8 cellular contexts compared by ENCODE assay signal in genomic region chr1:156445789-156446263, GRCh38. TPM values are rescaled to one million over a fixed set of nuclear protein-coding genes. Genes with fewer than 3 reads are reported as not detected.
DNase-seq lines count a peak whose midpoint lies in the region; ATAC-seq, FAIRE-seq and TF ChIP-seq lines count a peak whose summit lies in the region.

No MANE protein-coding gene starts in this region.

- FAIRE-seq in keratinocyte (lab: Jason Lieb, UNC): peak; percentile 34

- no peak overlapping the region for H3K4me2 ChIP-seq in keratinocyte (ENCODE audit: control insufficient read depth, extremely low read depth, insufficient read depth, low read depth, low read length)

- H3K36me3 ChIP-seq in H7 (replicated peaks; ENCODE audit: control insufficient read depth, insufficient read depth, low read length): no peaks in the 10 kb centered on the region
- H3K36me3 ChIP-seq in breast epithelium: no peaks in the 10 kb centered on the region
- no peaks in the 10 kb centered on the region for H3K36me3 ChIP-seq in keratinocyte (ENCODE audit: control insufficient read depth in 2 of 2, extremely low read depth in 1 of 2, insufficient read depth in 2 of 2, low read length in 2 of 2)

- peaks cover 58% of the 10 kb centered on the region for H3K27me3 Mint-ChIP-seq in activated B cell treated with CpG ODN at 0.5 μM for 24 hours

- peak overlapping the region; percentile 38 for H2AFZ ChIP-seq in keratinocyte (ENCODE audit: control insufficient read depth, low read length)

- H3K27ac ChIP-seq in breast epithelium: no peak overlapping the region
- H3K27ac ChIP-seq in keratinocyte (ENCODE audit: control insufficient read depth, insufficient read depth, low read length): no peak overlapping the region

- dilution Hi-C loops in keratinocyte (cut with MboI; ENCODE audit: extremely low pct_ligation_motif_present, low sequenced_read_pairs): no loop called here

- no peak overlapping the region for H3K4me3 ChIP-seq in H7 (ENCODE audit: insufficient read depth, low read depth, low read length)
- peak overlapping the region in 1 of 3 donors; percentile 21 for H3K4me3 ChIP-seq in breast epithelium
- no peak overlapping the region for H3K4me3 ChIP-seq in keratinocyte (ENCODE audit: control insufficient read depth in 2 of 3, extremely low read depth in 1 of 3, insufficient read depth in 2 of 3, low read depth in 1 of 3, low read length in 3 of 3)

- peak; percentile 90 for ATAC-seq in activated B cell treated with CpG ODN at 0.5 μM for 24 hours (ENCODE audit: low read depth)
- no peak for ATAC-seq in GM18861 (IDR thresholded peaks at IDR 0.05; ENCODE audit: unreplicated experiment)

- peak; percentile 84 for DNase-seq in AG08396 (ENCODE audit: low spot score)
- DNase-seq in H7: peak; percentile 88
- DNase-seq in NCI-H226: peak; percentile 81
- peak; percentile 72 for DNase-seq in activated B cell treated with CpG ODN at 0.5 μM for 24 hours
- peak; percentile 71 to 83 for DNase-seq in breast epithelium (ENCODE audit: low spot score in 2 of 2)
- DNase-seq in keratinocyte (ENCODE audit: low read depth, low spot score): no peak
- DNase-seq in stimulated activated CD4-positive, alpha-beta T cell treated with anti-CD3 and anti-CD28 coated beads, Interleukin-1b, Interleukin-23, amount 100 ng/mL, for 4 hours (ENCODE audit: low read depth in 2 of 2): peak; percentile 73 to 74

- POLR2A ChIA-PET in activated B cell treated with CpG ODN at 0.5 μM for 24 hours (lab: Charles Lee): interaction anchor here (0.8 to 1.8 kb wide), 6 partner anchors 11 to 178 kb away, joined by 3 to 14 read pairs (median 4); no protein-coding TSS in a partner anchor

- CTCF ChIA-PET in activated B cell treated with CpG ODN at 0.5 μM for 24 hours (lab: Charles Lee): interaction anchor here (0.7 to 3.1 kb wide), 33 partner anchors 9 to 243 kb away, joined by 3 to 223 read pairs (median 4); partner anchors contain the start of genes MEF2D and TTC24

- no peaks in the 10 kb centered on the region for H3K9me3 Mint-ChIP-seq in activated B cell treated with CpG ODN at 0.5 μM for 24 hours

- H3K4me3 Mint-ChIP-seq in activated B cell treated with CpG ODN at 0.5 μM for 24 hours: no peak overlapping the region

- no peaks in the 10 kb centered on the region for H4K20me1 ChIP-seq in keratinocyte (ENCODE audit: control insufficient read depth, extremely low read depth, insufficient read depth, low read length)

- H3K27ac Mint-ChIP-seq in activated B cell treated with CpG ODN at 0.5 μM for 24 hours: no peak overlapping the region

- no peaks in the 10 kb centered on the region for H3K4me1 ChIP-seq in breast epithelium
- H3K4me1 ChIP-seq in keratinocyte (ENCODE audit: control insufficient read depth, extremely low read depth, insufficient read depth, low read length): no peaks in the 10 kb centered on the region

- peaks cover 6% of the 10 kb centered on the region for H3K4me1 Mint-ChIP-seq in activated B cell treated with CpG ODN at 0.5 μM for 24 hours

- H3K79me2 ChIP-seq in keratinocyte (ENCODE audit: control insufficient read depth, insufficient read depth, low read length): no peaks in the 10 kb centered on the region

- TF ChIP-seq CTCF in activated B cell treated with CpG ODN at 0.5 μM for 24 hours (IDR thresholded peaks at IDR 0.05): peak; percentile 98
- peak; percentile 93 to 95 (median 95) for TF ChIP-seq CTCF in breast epithelium (IDR thresholded peaks at IDR 0.05)
- peak; percentile 90 to 99 (median 98) for TF ChIP-seq CTCF in keratinocyte (optimal IDR thresholded peaks at IDR 0.05 in 1 of 3, IDR thresholded peaks at IDR 0.05 in 1 of 3, conservative IDR thresholded peaks at IDR 0.05 in 1 of 3; ENCODE audit: extremely low read depth in 1 of 3, insufficient read depth in 2 of 3, low read length in 3 of 3)

- H3K9me3 ChIP-seq in breast epithelium (no peaks in the 10 kb centered on the region), keratinocyte (ENCODE audit: control insufficient read depth, low read depth, low read length) (no peaks in the 10 kb centered on the region)

- no peak for TF ChIP-seq POLR2A in breast epithelium (IDR thresholded peaks at IDR 0.05)

- H3K27me3 ChIP-seq in H7 (ENCODE audit: control insufficient read depth, insufficient read depth, low read length): peaks cover 27% of the 10 kb centered on the region
- H3K27me3 ChIP-seq in breast epithelium: peaks cover 0 to 31% of the 10 kb centered on the region in 2 donors
- H3K27me3 ChIP-seq in keratinocyte (ENCODE audit: control insufficient read depth, extremely low read depth, insufficient read depth, low read length): peaks cover 23% of the 10 kb centered on the region

- no peaks in the 10 kb centered on the region for H3K9me1 ChIP-seq in keratinocyte (ENCODE audit: control insufficient read depth, extremely low read depth, insufficient read depth, low read length)

- H3K9ac ChIP-seq in keratinocyte (ENCODE audit: control insufficient read depth, extremely low read depth, insufficient read depth, low read length): no peak overlapping the region

- intact Hi-C loops in activated B cell treated with CpG ODN at 0.5 μM for 24 hours (cut with micrococcal nuclease): loop anchor here (1.0 kb wide), 2 partner anchors 61 to 89 kb away; no protein-coding TSS in a partner anchor
- intact Hi-C loops in breast epithelium (cut with DNase I; ENCODE audit: low total_unique reads): loop anchor here (10.0 kb wide), 1 partner anchor 61 kb away; no protein-coding TSS in a partner anchor

- H3K36me3 Mint-ChIP-seq in activated B cell treated with CpG ODN at 0.5 μM for 24 hours (ENCODE audit: low read depth): no peaks in the 10 kb centered on the region

RNA-seq across cellular contexts. Expression of gene MEF2D, which starts 54.7 kb away (rescaled TPM):
- 14.2 TPM in 2 replicates for total RNA-seq in H7 (2014; rRNA removed; shearing (Covaris generic))
- 101 and 114 TPM in 2 replicates for total RNA-seq in activated B cell treated with CpG ODN at 0.5 μM for 24 hours
- 10 to 100 TPM; 25.8 to 34.9 (median 32.1) TPM for total RNA-seq in breast epithelium
- polyA plus RNA-seq in keratinocyte: 8.7 to 11.5 TPM (median 9.3 TPM) in 3 replicates
- 13.9 TPM for polyA plus RNA-seq in keratinocyte (2011; ENCODE audit: low read depth)
- polyA plus RNA-seq in keratinocyte (2011; cell fraction: cytosol; rRNA removed): 9.2 and 17.8 TPM in 2 replicates
- 32.8 and 43.7 TPM in 2 replicates for polyA plus RNA-seq in keratinocyte (2011; cell fraction: nucleus; rRNA removed)
- 19.5 and 20.9 TPM in 2 replicates for polyA plus RNA-seq in keratinocyte (2012; ENCODE audit: low replicate concordance)
- 7.3 to 38.8 TPM (median 10.3 TPM) in 3 replicates for polyA minus RNA-seq in keratinocyte
- 25.7 TPM for polyA minus RNA-seq in keratinocyte (2011; cell fraction: cytosol; rRNA and poly(A)+ RNA removed)
- polyA minus RNA-seq in keratinocyte (2011; cell fraction: nucleus; rRNA and poly(A)+ RNA removed): 18.3 and 27.6 TPM in 2 replicates
